ENCODE assay signal across 8 cellular contexts in the genomic region with DNA sequence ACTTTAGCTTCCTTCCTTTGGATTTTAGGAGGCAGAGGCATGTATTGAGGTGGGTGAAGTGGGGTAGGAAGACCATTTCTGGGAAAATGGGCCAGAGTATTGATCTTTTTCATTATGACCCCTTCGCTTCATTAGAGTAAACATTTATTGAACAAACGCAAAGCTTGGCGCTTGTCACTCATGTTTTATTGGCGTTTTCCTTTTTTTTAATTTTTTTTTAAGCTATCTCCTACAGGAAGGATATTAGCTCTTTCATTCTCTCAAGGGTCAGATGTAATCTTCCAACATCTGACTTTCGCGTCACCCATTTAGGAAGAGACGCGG. TPM values are rescaled to one million over a fixed set of nuclear protein-coding genes. Genes with fewer than 3 reads are reported as not detected.
DNase-seq lines count a peak whose midpoint lies in the region; ATAC-seq and TF ChIP-seq lines count a peak whose summit lies in the region.

No MANE protein-coding gene starts in this region.

- POLR2A ChIA-PET in naive thymus-derived CD8-positive, alpha-beta T cell (lab: Charles Lee) = interaction anchor here (0.6 to 2.9 kb wide), 5 partner anchors 28 to 412 kb away, joined by 3 to 13 read pairs (median 5); partner anchors contain the start of genes GOLPH3 and ZFR

- peaks cover 6% of the 10 kb centered on the region for H3K36me3 Mint-ChIP-seq in chondrocyte (ENCODE audit: low read depth)
- peaks cover 0 to 17% (median 1%) of the 10 kb centered on the region in 3 donors for H3K36me3 Mint-ChIP-seq in naive thymus-derived CD8-positive, alpha-beta T cell

- ATAC-seq in naive thymus-derived CD8-positive, alpha-beta T cell = no peak
- no peak for ATAC-seq in GM19324 (IDR thresholded peaks at IDR 0.05; ENCODE audit: low FRiP score, unreplicated experiment)

- no peaks in the 10 kb centered on the region for H3K9me3 Mint-ChIP-seq in chondrocyte (ENCODE audit: low read depth)
- H3K9me3 Mint-ChIP-seq in naive thymus-derived CD8-positive, alpha-beta T cell = peaks cover 0 to 2% (median 0%) of the 10 kb centered on the region in 9 donors

- peak overlapping the region; percentile 98 for H3K4me3 Mint-ChIP-seq in chondrocyte (ENCODE audit: unreplicated experiment)
- H3K4me3 Mint-ChIP-seq in naive thymus-derived CD8-positive, alpha-beta T cell = peak overlapping the region; percentile 94 to 100 (median 98)

- TF ChIP-seq CTCF in AG09309 (IDR thresholded peaks at IDR 0.05; ENCODE audit: control insufficient read depth, insufficient read depth, low read depth, low read length, missing control alignments) (no peak), chondrocyte (IDR thresholded peaks at IDR 0.05) (no peak)

- no peaks in the 10 kb centered on the region for H3K27me3 Mint-ChIP-seq in chondrocyte (ENCODE audit: low read depth)
- peaks cover 0 to 6% (median 0%) of the 10 kb centered on the region in 5 donors for H3K27me3 Mint-ChIP-seq in naive thymus-derived CD8-positive, alpha-beta T cell

- DNase-seq in AG09309 (ENCODE audit: low read depth) = no peak
- no peak for DNase-seq in Jurkat, Clone E6-1 (ENCODE audit: low read depth, low spot score)
- no peak for DNase-seq in chondrocyte (ENCODE audit: low spot score)
- DNase-seq in naive thymus-derived CD8-positive, alpha-beta T cell = no peak
- DNase-seq in 8988T = no peak
- no peak for DNase-seq in stimulated activated CD4-positive, alpha-beta T cell treated with anti-CD3 and anti-CD28 coated beads, Interleukin-2, amount 100 ng/mL, for 48 hours
- no peak for DNase-seq in DMS 273 (lab: John Stamatoyannopoulos, UW; ENCODE audit: unreplicated experiment)

- peak overlapping the region; percentile 69 for H3K4me3 ChIP-seq in AG09309 (ENCODE audit: control insufficient read depth, low read depth, low read length)
- peak overlapping the region; percentile 88 for H3K4me3 ChIP-seq in Jurkat, Clone E6-1 (ENCODE audit: low read length)

- H3K4me1 Mint-ChIP-seq in chondrocyte (ENCODE audit: low read depth) = peaks cover 34% of the 10 kb centered on the region
- H3K4me1 Mint-ChIP-seq in naive thymus-derived CD8-positive, alpha-beta T cell = peaks cover 10 to 78% (median 42%) of the 10 kb centered on the region in 4 donors

- H3K27ac Mint-ChIP-seq in chondrocyte (ENCODE audit: unreplicated experiment) = peak overlapping the region; percentile 97
- H3K27ac Mint-ChIP-seq in naive thymus-derived CD8-positive, alpha-beta T cell = peak overlapping the region; percentile 93 to 99 (median 99)

RNA-seq across cellular contexts. Expression of gene SUB1, which starts 0.3 kb away (rescaled TPM):
- 603 TPM for polyA plus RNA-seq in Jurkat, Clone E6-1 (2012; ENCODE audit: insufficient read depth, insufficient read length)
- total RNA-seq in chondrocyte = 157 to 211 TPM (median 163 TPM) in 3 replicates
- 100 to 1,000 TPM; 194 to 218 TPM for total RNA-seq in naive thymus-derived CD8-positive, alpha-beta T cell
- 100 to 1,000 TPM; 391 to 592 (median 485) TPM for polyA plus RNA-seq in naive thymus-derived CD8-positive, alpha-beta T cell
